In the genomic region with DNA sequence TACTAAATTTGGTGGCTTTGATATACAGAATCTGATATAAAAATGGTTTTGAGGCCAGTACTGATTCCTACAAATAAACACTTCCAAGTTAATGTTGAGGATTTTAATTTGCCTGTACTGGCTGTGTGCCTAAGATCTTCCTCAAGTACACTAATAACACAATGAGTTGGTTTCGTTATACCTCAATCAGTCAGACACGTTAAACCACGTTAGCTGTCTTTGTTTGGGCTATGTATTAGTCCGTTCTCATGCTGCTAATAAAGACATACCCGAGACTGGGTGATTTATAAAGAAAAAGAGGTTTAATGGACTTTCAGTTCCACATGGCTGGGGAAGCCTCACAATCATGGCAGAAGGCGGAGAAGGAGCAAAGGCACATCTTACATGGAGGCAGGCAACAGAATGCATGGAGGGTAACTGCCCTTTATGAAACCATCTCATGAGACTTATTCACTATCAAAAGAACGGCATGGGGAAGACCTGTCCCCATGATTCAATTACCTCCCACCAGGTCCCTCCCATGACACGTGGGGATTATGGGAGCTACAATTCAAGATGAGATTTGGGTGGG, we compare ENCODE assay signal across 25 cellular contexts.
"Had no signal": no experiment of that assay in that cellular context is flagged by ENCODE, and none has a peak within 500 bp of the region (broad histone marks: within the 10 kb centered on the region; RNA-seq: fewer than 3 reads in every experiment).

No MANE protein-coding gene starts in this region.

- DNase-seq: activated B cell treated with CpG ODN at 0.5 μM for 24 hours; activated CD4-positive, alpha-beta T cell treated with anti-CD3 and anti-CD28 coated beads for 4 hours; activated CD8-positive, alpha-beta memory T cell treated with anti-CD3 and anti-CD28 coated beads, Interleukin-2, amount 50 U/mL, for 48 hours; activated gamma-delta T cell treated with Interleukin-2 at 50 U/mL for 16 hours; aorta; effector CD4-positive, alpha-beta T cell; foreskin melanocyte; glutamatergic neuron; hippocampal formation; mesenchymal stem cell; nephron progenitor cell; pancreas; psoas muscle; spleen; stimulated activated CD4-positive, alpha-beta T cell treated with anti-CD3 and anti-CD28 coated beads, Interleukin-4, amount 100 ng/mL, for 1 hour; stimulated activated naive CD4-positive, alpha-beta T cell treated with Interleukin-2 at 50 U/mL for 16 hours; T1000; tibial artery had no signal

- H3K27me3 Mint-ChIP-seq: activated B cell treated with CpG ODN at 0.5 μM for 24 hours; activated naive CD4-positive, alpha-beta T cell treated with anti-CD3 and anti-CD28 coated beads, Interleukin-2, amount 50 U/mL, for 24 hours; brain; dendritic cell treated with granulocyte-macrophage colony-stimulating factor and Interleukin-4, amounts not matched to agents 40 ng/mL and 50 ng/mL, for 4 days had no signal

- H3K36me3 ChIP-seq: pancreas, right atrium auricular region had no signal

- H3K4me1 ChIP-seq: psoas muscle, right atrium auricular region had no signal

- H3K4me1 Mint-ChIP-seq: activated B cell treated with CpG ODN at 0.5 μM for 24 hours, brain, nephron progenitor cell had no signal

- H3K27me3 ChIP-seq: pancreas, right atrium auricular region, spleen, tibial artery had no signal

- H3K27ac ChIP-seq: pancreas, psoas muscle, right atrium auricular region, spleen, tibial artery had no signal

- H3K27ac Mint-ChIP-seq: activated B cell treated with CpG ODN at 0.5 μM for 24 hours; activated naive CD4-positive, alpha-beta T cell treated with anti-CD3 and anti-CD28 coated beads, Interleukin-2, amount 50 U/mL, for 24 hours; activated T-helper 1 cell treated with anti-CD3 and anti-CD28 coated beads, Interleukin-12 subunit alpha, Interleukin-12 subunit beta, Interleukin-2, Interleukin-4 antibody, amounts not matched to agents 30 ng/mL and 10 ng/mL and 1 ng/mL, durations not matched to agents 14 hours and 24 hours and 36 hours; brain; dendritic cell treated with granulocyte-macrophage colony-stimulating factor and Interleukin-4, amounts not matched to agents 40 ng/mL and 50 ng/mL, for 4 days; nephron progenitor cell; T-helper 1 cell treated with Interleukin-12 subunit alpha and Interleukin-12 subunit beta and Interleukin-4 antibody, amounts not matched to agents 30 μg/mL and 1 μg/mL, for 36 hours had no signal

- H3K4me3 Mint-ChIP-seq: activated B cell treated with CpG ODN at 0.5 μM for 24 hours; activated naive CD4-positive, alpha-beta T cell treated with anti-CD3 and anti-CD28 coated beads, Interleukin-2, amount 50 U/mL, for 24 hours; activated T-helper 1 cell treated with anti-CD3 and anti-CD28 coated beads, Interleukin-12 subunit alpha, Interleukin-12 subunit beta, Interleukin-2, Interleukin-4 antibody, amounts not matched to agents 30 ng/mL and 10 ng/mL and 1 ng/mL, durations not matched to agents 14 hours and 24 hours and 36 hours; brain; dendritic cell treated with granulocyte-macrophage colony-stimulating factor and Interleukin-4, amounts not matched to agents 40 ng/mL and 50 ng/mL, for 4 days; nephron progenitor cell; T-helper 1 cell treated with Interleukin-12 subunit alpha and Interleukin-12 subunit beta and Interleukin-4 antibody, amounts not matched to agents 30 μg/mL and 1 μg/mL, for 36 hours had no signal

- H3K9me3 ChIP-seq: pancreas, psoas muscle, right atrium auricular region, tibial artery had no signal

- H3K4me3 ChIP-seq: pancreas, psoas muscle, right atrium auricular region, spleen, tibial artery had no signal

- ATAC-seq: esophagus mucosa, pancreas, psoas muscle had no signal
